In genomic region chr1:234091065-234091401, GRCh38 we compare ENCODE assay signal across 7 cellular contexts.
"Had no signal": no experiment of that assay in that cellular context is flagged by ENCODE, and none has a peak within 500 bp of the region (broad histone marks: within the 10 kb centered on the region; RNA-seq: fewer than 3 reads in every experiment).

No MANE protein-coding gene starts in this region.

- H3K27ac ChIP-seq: HL-60 had no signal

- H3K4me3 ChIP-seq: GM23338 had no signal

- DNase-seq: H9, HCEC 1CT, KBM-7 had no signal

- H3K4me1 Mint-ChIP-seq: GM23338, IgD-negative memory B cell had no signal

- H3K27ac Mint-ChIP-seq: GM23338, H9, IgD-negative memory B cell had no signal

- ATAC-seq: GM23338, HepG2 had no signal

- H3K4me3 Mint-ChIP-seq: GM23338, H9 had no signal

- H3K27me3 Mint-ChIP-seq: IgD-negative memory B cell had no signal

- H3K9me3 Mint-ChIP-seq: GM23338, H9 had no signal
